ENCODE assay signal across 8 cellular contexts in the genomic region with DNA sequence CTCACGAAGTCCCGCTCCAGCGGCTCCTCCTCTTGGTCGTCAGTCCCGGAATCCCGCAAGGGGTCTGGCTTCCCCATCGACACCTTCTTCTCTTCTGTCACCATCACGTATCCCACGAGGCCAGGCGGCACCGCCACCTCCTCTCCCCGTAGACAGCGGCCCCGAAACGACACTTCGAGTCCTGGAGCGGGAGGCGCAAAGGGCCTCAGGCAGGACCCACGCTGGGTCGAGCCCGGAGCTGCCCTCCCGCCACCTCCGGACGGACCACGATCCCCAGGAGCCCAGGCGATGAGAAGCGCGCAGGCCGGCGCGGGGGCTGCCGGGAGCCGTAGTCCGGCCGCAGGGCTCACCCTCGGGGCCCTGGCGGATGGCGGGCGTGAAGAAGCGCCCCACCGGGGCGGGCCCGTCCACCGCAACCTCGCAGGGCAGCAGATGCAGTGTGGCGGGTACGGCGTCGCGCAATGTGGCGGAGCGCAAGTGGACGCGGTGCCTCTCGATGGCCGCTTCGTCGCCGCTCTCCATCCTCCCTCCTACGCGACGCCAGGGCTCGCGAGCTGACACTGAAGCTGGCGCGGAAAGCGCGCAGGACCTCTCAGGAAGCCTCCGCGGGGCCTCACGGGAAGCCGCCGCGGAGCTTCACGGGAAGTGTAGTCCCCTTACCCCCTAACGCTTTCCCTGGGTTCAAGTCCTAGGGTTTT. TPM values are rescaled to one million over a fixed set of nuclear protein-coding genes. Genes with fewer than 3 reads are reported as not detected.
DNase-seq lines count a peak whose midpoint lies in the region; ATAC-seq and TF ChIP-seq lines count a peak whose summit lies in the region.

A gene (minus strand): TSS at position 562 of the 698 bp plus-strand sequence. CDS start 40 bp downstream, at position 522.

- H3K9ac ChIP-seq in HUES48 (ENCODE audit: low read depth, low read length) (peak within 1 kb of the TSS; percentile 81), OCI-LY3 (ENCODE audit: low read length) (peak within 1 kb of the TSS; percentile 71)

- peaks cover 36% of the 10 kb centered on the region for H3K36me3 ChIP-seq in HUES48 (ENCODE audit: control insufficient read depth, insufficient read depth, low read length)
- peaks cover 38% of the 10 kb centered on the region for H3K36me3 ChIP-seq in OCI-LY3 (replicated peaks; ENCODE audit: low read depth, low read length)

- no peaks in the 10 kb centered on the region for H4K20me1 ChIP-seq in OCI-LY3 (ENCODE audit: insufficient read depth, low read length)

- in situ Hi-C loops in Caki2 (cut with HindIII; ENCODE audit: low pct_unique_long_range_greater_than_20kb, low sequenced_read_pairs), result no loop called here

- H3K27ac ChIP-seq in HUES48 (ENCODE audit: low read depth, low read length) (peak within 1 kb of the TSS; percentile 79), OCI-LY3 (ENCODE audit: low read length) (peak within 1 kb of the TSS; percentile 57)

- peak; percentile 75 for ATAC-seq in GM21381 (IDR thresholded peaks at IDR 0.05; ENCODE audit: unreplicated experiment)

- H3K4me3 ChIP-seq in HUES48 (ENCODE audit: low read depth, low read length) (peak within 1 kb of the TSS; percentile 93), OCI-LY3 (ENCODE audit: low read length) (peak within 1 kb of the TSS; percentile 83), epithelial cell of proximal tubule (ENCODE audit: low read depth, low read length) (peak within 1 kb of the TSS; percentile 80)

- H3K79me2 ChIP-seq in OCI-LY3 (ENCODE audit: low read length), result peaks cover 26% of the 10 kb centered on the region

- no peaks in the 10 kb centered on the region for H3K27me3 ChIP-seq in HUES48 (ENCODE audit: control insufficient read depth, insufficient read depth, low read length)
- no peaks in the 10 kb centered on the region for H3K27me3 ChIP-seq in OCI-LY3 (ENCODE audit: low read depth, low read length)

- H3K4me2 ChIP-seq in OCI-LY3 (ENCODE audit: low read length), result peak within 1 kb of the TSS; percentile 79

- no peak for TF ChIP-seq CTCF in OCI-LY3 (IDR thresholded peaks at IDR 0.05; ENCODE audit: low read depth, low read length)
- TF ChIP-seq CTCF in epithelial cell of proximal tubule (conservative IDR thresholded peaks at IDR 0.05; ENCODE audit: low read depth, low read length), result no peak

- DNase-seq in Caki2 (ENCODE audit: low read depth) (peak; percentile 78), activated T-cell treated with anti-CD3 and anti-CD28 coated beads for 4 hours (peak; percentile 59), epithelial cell of proximal tubule (ENCODE audit: low read depth) (no peak), mucosa of gallbladder (ENCODE audit: low spot score) (peak; percentile 83)
- DNase-seq in stimulated activated CD8-positive, alpha-beta memory T cell treated with anti-CD3 and anti-CD28 coated beads, Interleukin-4, amount 100 ng/mL, for 24 hours (ENCODE audit: low read depth), result peak; percentile 72

- no peaks in the 10 kb centered on the region for H3K9me3 ChIP-seq in HUES48 (ENCODE audit: control insufficient read depth, insufficient read depth, low read length)
- H3K9me3 ChIP-seq in OCI-LY3 (ENCODE audit: insufficient read depth, low read length), result no peaks in the 10 kb centered on the region

- peak within 1 kb of the TSS; percentile 59; the same call in 1 of the 2 replicates for H2AFZ ChIP-seq in OCI-LY3 (ENCODE audit: low read depth, low read length)

- no peaks in the 10 kb centered on the region for H3K4me1 ChIP-seq in HUES48 (ENCODE audit: control insufficient read depth, insufficient read depth, low read length)
- peaks cover 7% of the 10 kb centered on the region; the same call in 1 of the 2 replicates for H3K4me1 ChIP-seq in OCI-LY3 (ENCODE audit: low read length)

RNA-seq across cellular contexts. Expression of the gene that starts here (rescaled TPM):
- total RNA-seq in Caki2 (2014; rRNA removed; shearing (Covaris generic); ENCODE audit: low replicate concordance), result 19.0 and 29.2 TPM in 2 replicates
- 76.7 and 81.1 TPM in 2 replicates for total RNA-seq in epithelial cell of proximal tubule
- total RNA-seq in mucosa of gallbladder, result 99.2 TPM
